Comparison of ENCODE assay signal across 1 cellular context in genomic region chr9:35258665-35259474, GRCh38.
TF ChIP-seq lines count a peak whose summit lies in the region.

No MANE protein-coding gene starts in this region.

TF ChIP-seq in H1, 55 proteins besides CTCF, POLR2A, EP300 and RAD21 (continued from another document):
- no peak for TF ChIP-seq CHD7 (IDR thresholded peaks at IDR 0.05; ENCODE audit: insufficient replicate concordance, low read length)
- TF ChIP-seq, protein P1, sequence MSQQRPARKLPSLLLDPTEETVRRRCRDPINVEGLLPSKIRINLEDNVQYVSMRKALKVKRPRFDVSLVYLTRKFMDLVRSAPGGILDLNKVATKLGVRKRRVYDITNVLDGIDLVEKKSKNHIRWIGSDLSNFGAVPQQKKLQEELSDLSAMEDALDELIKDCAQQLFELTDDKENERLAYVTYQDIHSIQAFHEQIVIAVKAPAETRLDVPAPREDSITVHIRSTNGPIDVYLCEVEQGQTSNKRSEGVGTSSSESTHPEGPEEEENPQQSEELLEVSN (IDR thresholded peaks at IDR 0.05): no peak
- no peak for TF ChIP-seq KDM4A (IDR thresholded peaks at IDR 0.05; ENCODE audit: low read depth, low read length, severe bottlenecking)
- TF ChIP-seq TAF7 (optimal IDR thresholded peaks at IDR 0.05; ENCODE audit: borderline replicate concordance, low read depth, low read length): no peak
- no peak for TF ChIP-seq SIX5 (IDR thresholded peaks at IDR 0.05; ENCODE audit: low read depth, low read length)
- no peak for TF ChIP-seq RNF2 (IDR thresholded peaks at IDR 0.05; ENCODE audit: borderline replicate concordance, low read depth, low read length, missing control alignments, poor library complexity, severe bottlenecking)
- TF ChIP-seq, protein P2, sequence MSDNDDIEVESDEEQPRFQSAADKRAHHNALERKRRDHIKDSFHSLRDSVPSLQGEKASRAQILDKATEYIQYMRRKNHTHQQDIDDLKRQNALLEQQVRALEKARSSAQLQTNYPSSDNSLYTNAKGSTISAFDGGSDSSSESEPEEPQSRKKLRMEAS (IDR thresholded peaks at IDR 0.05): no peak
- TF ChIP-seq CBX5 (IDR thresholded peaks at IDR 0.05; ENCODE audit: low read depth, low read length): no peak
- no peak for TF ChIP-seq POU5F1 (IDR thresholded peaks at IDR 0.05; ENCODE audit: low read depth, low read length)
- TF ChIP-seq KDM1A (IDR thresholded peaks at IDR 0.05; ENCODE audit: borderline replicate concordance, low read length): no peak
- TF ChIP-seq TAF1 (IDR thresholded peaks at IDR 0.05; ENCODE audit: low read depth, low read length): no peak
TF ChIP-seq in H1: peak in this region for 0.
